Comparison of ENCODE assay signal across 32 cellular contexts in the genomic region with DNA sequence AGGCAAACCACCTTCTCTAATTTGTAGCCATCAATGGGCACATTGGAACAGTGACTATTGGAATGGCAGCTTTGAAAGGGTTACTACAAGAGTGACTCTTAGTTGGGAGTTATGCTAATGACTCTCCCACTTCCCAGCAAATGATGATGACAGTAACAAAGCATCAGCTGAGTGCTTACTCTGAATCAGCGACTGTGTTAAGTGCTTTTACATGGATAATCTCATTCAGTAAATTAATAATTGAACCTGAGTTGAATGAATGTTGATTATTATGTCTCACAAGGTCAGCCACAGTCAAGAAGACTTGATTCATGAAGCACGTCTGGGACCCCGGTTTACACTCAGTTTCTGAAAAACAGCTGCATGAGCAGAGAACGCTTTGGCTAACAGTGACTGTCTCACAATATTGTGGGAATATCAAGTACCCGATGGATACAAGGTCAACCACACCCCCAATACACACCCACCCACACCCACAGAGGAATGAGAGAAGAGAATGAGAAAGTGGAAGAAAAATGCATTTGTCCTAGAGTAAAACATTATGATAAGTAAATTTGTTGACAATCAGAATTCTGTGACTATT.
DNase-seq lines count a peak whose midpoint lies in the region; ATAC-seq and TF ChIP-seq lines count a peak whose summit lies in the region.
"Had no signal": no experiment of that assay in that cellular context is flagged by ENCODE, and none has a peak within 500 bp of the region (broad histone marks: within the 10 kb centered on the region; RNA-seq: fewer than 3 reads in every experiment).

No MANE protein-coding gene starts in this region.

- 21 to 30% methylated on average over 5 of the region's 5 CpGs for WGBS in aorta, 2 donors

- intact Hi-C loops in aorta (cut with DNase I): no loop called here

- H3K27me3 ChIP-seq in GM23338 (ENCODE audit: insufficient read depth) (no peaks in the 10 kb centered on the region), aorta (ENCODE audit: control insufficient read depth in 1 of 2, insufficient read depth in 2 of 2, low read length in 1 of 2) (peaks cover 0 to 1% of the 10 kb centered on the region in 2 donors)
- H3K27me3 ChIP-seq: BE2C, SJCRH30, transverse colon had no signal

- TF ChIP-seq CTCF in GM23338 (conservative IDR thresholded peaks at IDR 0.05; ENCODE audit: low read depth in 2 of 2) (no peak), brain (conservative IDR thresholded peaks at IDR 0.05) (no peak), glutamatergic neuron (IDR thresholded peaks at IDR 0.05; ENCODE audit: partially characterized antibody, unreplicated experiment) (no peak)

- H3K9me2 ChIP-seq in GM23338 (ENCODE audit: insufficient read depth): no peaks in the 10 kb centered on the region

- H3K36me3 ChIP-seq in GM23338 (ENCODE audit: insufficient read depth): no peaks in the 10 kb centered on the region
- no peaks in the 10 kb centered on the region for H3K36me3 ChIP-seq in aorta (ENCODE audit: control insufficient read depth in 1 of 2, insufficient read depth in 2 of 2, low read length in 1 of 2)
- H3K36me3 ChIP-seq: BE2C, left ventricle myocardium inferior, SJCRH30, transverse colon had no signal

- H3K4me1 ChIP-seq in GM23338 (ENCODE audit: insufficient read depth): 0 out of 2 replicates have a peak, but pooled peaks cover 3% of the 10 kb centered on the region
- no peaks in the 10 kb centered on the region for H3K4me1 ChIP-seq in aorta (ENCODE audit: control insufficient read depth in 1 of 2, insufficient read depth in 2 of 2, low read length in 2 of 2)
- H3K4me1 ChIP-seq: BE2C, left ventricle myocardium inferior, SJCRH30, transverse colon had no signal

- no peak overlapping the region for H3K4me2 ChIP-seq in GM23338
- H3K4me2 ChIP-seq: hepatocyte had no signal

- no peak overlapping the region for H3K4me3 Mint-ChIP-seq in GM23338
- H3K4me3 Mint-ChIP-seq in brain: peak overlapping the region in 1 of 5 experiments; percentile 23
- H3K4me3 Mint-ChIP-seq in glutamatergic neuron (ENCODE audit: unreplicated experiment): no peak overlapping the region
- H3K4me3 Mint-ChIP-seq: activated CD4-positive, alpha-beta T cell treated with anti-CD3 and anti-CD28 coated beads, Interleukin-2, amount 10 ng/mL, durations not matched to agents 24 days and 14 days; CD8-positive, alpha-beta memory T cell; mesothelial cell of epicardium; natural killer cell; stimulated activated memory B cell treated with anti-CD40 and anti-IgM and Interleukin-4, amounts not matched to agents 10 μg/mL and 1 μg/mL and 100 μg/mL, for 72 hours; WTC11 had no signal

- H3K27me3 Mint-ChIP-seq in GM23338 (ENCODE audit: insufficient read depth, low read depth, poor library complexity) (peaks cover 2% of the 10 kb centered on the region), brain (peaks cover 10% of the 10 kb centered on the region), glutamatergic neuron (ENCODE audit: unreplicated experiment) (peaks cover 3% of the 10 kb centered on the region)
- H3K27me3 Mint-ChIP-seq: activated CD4-positive, alpha-beta T cell treated with anti-CD3 and anti-CD28 coated beads, Interleukin-2, amount 10 ng/mL, durations not matched to agents 24 days and 14 days; CD8-positive, alpha-beta memory T cell; stimulated activated memory B cell treated with anti-CD40 and anti-IgM and Interleukin-4, amounts not matched to agents 10 μg/mL and 1 μg/mL and 100 μg/mL, for 72 hours had no signal

- no peaks in the 10 kb centered on the region for H3K79me2 ChIP-seq in GM23338 (replicated peaks; ENCODE audit: insufficient read depth)
- H3K79me2 ChIP-seq: hepatocyte had no signal

- ATAC-seq in GM23338: peak; percentile 36; the same call in 2 of the 3 replicates
- ATAC-seq in aorta (ENCODE audit: low FRiP score): no peak
- ATAC-seq in HG02885 (IDR thresholded peaks at IDR 0.05; ENCODE audit: poor library complexity, unreplicated experiment): no peak
- ATAC-seq: activated naive CD4-positive, alpha-beta T cell treated with anti-CD3 and anti-CD28 coated beads, Interleukin-2, amount 50 U/mL, for 72 hours; natural killer cell; stimulated activated memory B cell treated with anti-CD40 and anti-IgM and Interleukin-4, amounts not matched to agents 10 μg/mL and 1 μg/mL and 100 μg/mL, for 72 hours; WTC11 had no signal

- H4K20me1 ChIP-seq in GM23338 (replicated peaks; ENCODE audit: insufficient read depth): no peaks in the 10 kb centered on the region

- H3K36me3 Mint-ChIP-seq in GM23338 (ENCODE audit: low read depth) (no peaks in the 10 kb centered on the region), brain (no peaks in the 10 kb centered on the region), glutamatergic neuron (ENCODE audit: unreplicated experiment) (no peaks in the 10 kb centered on the region)
- H3K36me3 Mint-ChIP-seq: activated naive CD4-positive, alpha-beta T cell treated with anti-CD3 and anti-CD28 coated beads, Interleukin-2, amount 50 U/mL, for 72 hours; CD8-positive, alpha-beta memory T cell; mesothelial cell of epicardium; natural killer cell; stimulated activated memory B cell treated with anti-CD40 and anti-IgM and Interleukin-4, amounts not matched to agents 10 μg/mL and 1 μg/mL and 100 μg/mL, for 72 hours; WTC11 had no signal

- H3K4me1 Mint-ChIP-seq in GM23338: peaks cover 3% of the 10 kb centered on the region; the same call in 1 of the 3 replicates
- peaks cover 12% of the 10 kb centered on the region for H3K4me1 Mint-ChIP-seq in brain
- H3K4me1 Mint-ChIP-seq in glutamatergic neuron (ENCODE audit: low read depth, unreplicated experiment): peaks cover 24% of the 10 kb centered on the region
- H3K4me1 Mint-ChIP-seq: activated CD4-positive, alpha-beta T cell treated with anti-CD3 and anti-CD28 coated beads, Interleukin-2, amount 10 ng/mL, durations not matched to agents 24 days and 14 days; CD8-positive, alpha-beta memory T cell; mesothelial cell of epicardium; natural killer cell; stimulated activated memory B cell treated with anti-CD40 and anti-IgM and Interleukin-4, amounts not matched to agents 10 μg/mL and 1 μg/mL and 100 μg/mL, for 72 hours had no signal

- no peak overlapping the region for H3K27ac Mint-ChIP-seq in GM23338
- H3K27ac Mint-ChIP-seq in brain: peak overlapping the region in 3 of 5 experiments; percentile 47 to 86 (median 68)
- H3K27ac Mint-ChIP-seq in glutamatergic neuron (ENCODE audit: unreplicated experiment): peak overlapping the region; percentile 48
- H3K27ac Mint-ChIP-seq: activated CD4-positive, alpha-beta T cell treated with anti-CD3 and anti-CD28 coated beads, Interleukin-2, amount 10 ng/mL, durations not matched to agents 24 days and 14 days; activated naive CD4-positive, alpha-beta T cell treated with anti-CD3 and anti-CD28 coated beads, Interleukin-2, amount 50 U/mL, for 72 hours; CD8-positive, alpha-beta memory T cell; mesothelial cell of epicardium; natural killer cell; stimulated activated memory B cell treated with anti-CD40 and anti-IgM and Interleukin-4, amounts not matched to agents 10 μg/mL and 1 μg/mL and 100 μg/mL, for 72 hours; WTC11 had no signal

- H3K9me3 ChIP-seq in aorta (ENCODE audit: control insufficient read depth, low read length): no peaks in the 10 kb centered on the region
- H3K9me3 ChIP-seq: BE2C, left ventricle myocardium inferior, SJCRH30, transverse colon had no signal

- H3K4me3 ChIP-seq in GM23338 (no peak overlapping the region), aorta (ENCODE audit: low read length in 2 of 2) (no peak overlapping the region)
- H3K4me3 ChIP-seq: coronary artery, hepatocyte, left ventricle myocardium inferior, SJCRH30, transverse colon had no signal

- H2AFZ ChIP-seq in GM23338: no peak overlapping the region
- H2AFZ ChIP-seq: hepatocyte had no signal

- H3K27ac ChIP-seq in GM23338 (ENCODE audit: low read depth) (no peak overlapping the region), aorta (ENCODE audit: low read depth in 1 of 2, low read length in 2 of 2) (no peak overlapping the region)
- H3K27ac ChIP-seq: coronary artery, hepatocyte, left ventricle myocardium inferior, SJCRH30, transverse colon had no signal

- DNase-seq in GM23338 (ENCODE audit: low spot score) (peak; percentile 17), glutamatergic neuron (no peak), myocyte (ENCODE audit: low read depth) (peak; percentile 57), aorta (no peak), NCI-H2081 (lab: John Stamatoyannopoulos, UW) (no peak), middle frontal gyrus (ENCODE audit: extremely low spot score, low spot score) (no peak)
- DNase-seq: activated CD4-positive, alpha-beta T cell treated with anti-CD3 and anti-CD28 coated beads, Interleukin-2, amount 10 ng/mL, durations not matched to agents 24 days and 14 days; anterior cingulate cortex; BE2C; caudate nucleus; CD8-positive, alpha-beta memory T cell; DMS 273 treated with DMSO at 0.1 percent for 48 hours; effector CD8-positive, alpha-beta T cell; erythroblast; H7; Kasumi-1; left ventricle myocardium inferior; natural killer cell; NCI-H1417 treated with DMSO at 0.1 percent for 48 hours; NCI-H774; nucleus accumbens; SJCRH30; T-helper 9 cell; transverse colon had no signal

- H3F3A ChIP-seq in GM23338 (replicated peaks; ENCODE audit: low read depth): no peaks in the 10 kb centered on the region

- no peaks in the 10 kb centered on the region for H3K9me3 Mint-ChIP-seq in GM23338
- H3K9me3 Mint-ChIP-seq in brain: no peaks in the 10 kb centered on the region
- peaks cover 2% of the 10 kb centered on the region for H3K9me3 Mint-ChIP-seq in glutamatergic neuron (ENCODE audit: unreplicated experiment)
- H3K9me3 Mint-ChIP-seq: activated CD4-positive, alpha-beta T cell treated with anti-CD3 and anti-CD28 coated beads, Interleukin-2, amount 10 ng/mL, durations not matched to agents 24 days and 14 days; mesothelial cell of epicardium; stimulated activated memory B cell treated with anti-CD40 and anti-IgM and Interleukin-4, amounts not matched to agents 10 μg/mL and 1 μg/mL and 100 μg/mL, for 72 hours; WTC11 had no signal

TF ChIP-seq in GM23338, 12 proteins besides CTCF, POLR2A, EP300 and RAD21 (continues in another document):
- TF ChIP-seq ZNF331 (CRISPR knock-in tag; IDR thresholded peaks at IDR 0.05; ENCODE audit: low read depth) (no peak), STAT1 (IDR thresholded peaks at IDR 0.05; ENCODE audit: unreplicated experiment) (no peak), EZH2phosphoT487 (IDR thresholded peaks at IDR 0.05; ENCODE audit: unreplicated experiment) (no peak)
- TF ChIP-seq, protein P1, sequence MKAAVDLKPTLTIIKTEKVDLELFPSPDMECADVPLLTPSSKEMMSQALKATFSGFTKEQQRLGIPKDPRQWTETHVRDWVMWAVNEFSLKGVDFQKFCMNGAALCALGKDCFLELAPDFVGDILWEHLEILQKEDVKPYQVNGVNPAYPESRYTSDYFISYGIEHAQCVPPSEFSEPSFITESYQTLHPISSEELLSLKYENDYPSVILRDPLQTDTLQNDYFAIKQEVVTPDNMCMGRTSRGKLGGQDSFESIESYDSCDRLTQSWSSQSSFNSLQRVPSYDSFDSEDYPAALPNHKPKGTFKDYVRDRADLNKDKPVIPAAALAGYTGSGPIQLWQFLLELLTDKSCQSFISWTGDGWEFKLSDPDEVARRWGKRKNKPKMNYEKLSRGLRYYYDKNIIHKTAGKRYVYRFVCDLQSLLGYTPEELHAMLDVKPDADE (IDR thresholded peaks at IDR 0.05): no peak

Comparison
In these comparisons a context has a peak if more than half of its experiments do, and no peak if none do; other contexts are left out.
1. DNase-seq: peak in GM23338 (single experiment) and myocyte (single experiment); none in glutamatergic neuron (single experiment), aorta (0 of 2), NCI-H2081 (0 of 2) and middle frontal gyrus (single experiment).